ENCODE assay signal across 22 cellular contexts in the genomic region with DNA sequence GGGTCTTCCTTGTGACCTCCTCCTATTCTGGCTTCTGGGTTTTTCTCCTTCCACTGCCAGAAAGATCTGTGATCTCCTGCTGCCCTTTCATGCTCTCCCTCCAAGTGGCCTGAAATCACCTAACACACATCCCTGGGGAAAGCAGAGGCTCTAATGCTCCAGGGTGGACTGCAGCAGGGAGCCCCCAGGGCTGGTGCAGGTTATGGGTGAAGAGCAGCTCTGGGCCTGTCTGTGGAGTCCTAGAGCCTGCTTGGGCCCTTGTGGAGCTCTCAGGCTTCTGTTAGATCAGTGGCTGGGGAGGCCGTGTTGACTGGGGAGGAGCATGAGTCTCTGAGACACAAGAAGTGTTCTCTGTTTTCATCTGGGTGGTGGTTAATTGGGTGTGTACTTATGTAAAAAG. TPM values are rescaled to one million over a fixed set of nuclear protein-coding genes. Genes with fewer than 3 reads are reported as not detected.
DNase-seq lines count a peak whose midpoint lies in the region; ATAC-seq, FAIRE-seq and TF ChIP-seq lines count a peak whose summit lies in the region.
"Had no signal": no experiment of that assay in that cellular context is flagged by ENCODE, and none has a peak within 500 bp of the region (broad histone marks: within the 10 kb centered on the region; RNA-seq: fewer than 3 reads in every experiment).

No MANE protein-coding gene starts in this region.

- 84 to 92% methylated on average over 1 of the region's 1 CpG for WGBS in heart right ventricle, 2 donors
- 79 to 100% methylated on average over 1 of the region's 1 CpG for WGBS in testis, 2 donors

- no peak for FAIRE-seq in H54 (lab: Jason Lieb, UNC)

- H3K4me3 Mint-ChIP-seq in activated T-helper 2 cell treated with anti-CD3 and anti-CD28 coated beads, Interferon-gamma antibody, Interleukin-2, Interleukin-4, amounts not matched to agents 10 μg/mL and 5 μg/mL and 100 μg/mL, durations not matched to agents 14 hours and 24 hours and 36 hours (ENCODE audit: low read depth) = no peak overlapping the region
- H3K4me3 Mint-ChIP-seq in glutamatergic neuron (ENCODE audit: unreplicated experiment) = no peak overlapping the region
- H3K4me3 Mint-ChIP-seq: H9; stimulated activated naive CD8-positive, alpha-beta T cell treated with anti-CD3 and anti-CD28 coated beads, Interleukin-15, Interleukin-2, amounts not matched to agents 100 ng/mL and 50 ng/mL, for 24 hours had no signal

- H3K27ac ChIP-seq in heart right ventricle (peak overlapping the region in 6 of 10 donors; percentile 16 to 67 (median 56)), testis (peak overlapping the region; percentile 18 to 46)
- H3K27ac ChIP-seq: spleen, tibial artery had no signal

- intact Hi-C loops in heart right ventricle (cut with DNase I) = loop anchor here in 4 of 10 donors (5.0 to 10.0 kb wide), 3 partner anchors 243 to 371 kb away; no protein-coding TSS in a partner anchor
- intact Hi-C loops in Right ventricle myocardium inferior (cut with DNase I) = no loop called here
- intact Hi-C loops in activated T-helper 2 cell treated with anti-CD3 and anti-CD28 coated beads, Interferon-gamma antibody, Interleukin-2, Interleukin-4, amounts not matched to agents 10 μg/mL and 5 μg/mL and 100 μg/mL, durations not matched to agents 14 hours and 24 hours and 36 hours (cut with micrococcal nuclease) = no loop called here
- intact Hi-C loops in testis (cut with DNase I; ENCODE audit: low total_unique reads) = loop anchor here (10.0 kb wide), 1 partner anchor 373 kb away; a partner anchor contains a TSS

- H3K36me3 Mint-ChIP-seq in activated T-helper 2 cell treated with anti-CD3 and anti-CD28 coated beads, Interferon-gamma antibody, Interleukin-2, Interleukin-4, amounts not matched to agents 10 μg/mL and 5 μg/mL and 100 μg/mL, durations not matched to agents 14 hours and 24 hours and 36 hours (ENCODE audit: low read depth) = peaks cover 28% of the 10 kb centered on the region
- H3K36me3 Mint-ChIP-seq in glutamatergic neuron (ENCODE audit: unreplicated experiment) = no peaks in the 10 kb centered on the region

- ATAC-seq in heart right ventricle = no peak
- ATAC-seq in Right ventricle myocardium inferior = no peak
- ATAC-seq in GM18498 (IDR thresholded peaks at IDR 0.05; ENCODE audit: unreplicated experiment) = no peak

- no peaks in the 10 kb centered on the region for H3K27me3 Mint-ChIP-seq in activated T-helper 2 cell treated with anti-CD3 and anti-CD28 coated beads, Interferon-gamma antibody, Interleukin-2, Interleukin-4, amounts not matched to agents 10 μg/mL and 5 μg/mL and 100 μg/mL, durations not matched to agents 14 hours and 24 hours and 36 hours (ENCODE audit: low read depth)
- H3K27me3 Mint-ChIP-seq in glutamatergic neuron (ENCODE audit: unreplicated experiment) = no peaks in the 10 kb centered on the region
- H3K27me3 Mint-ChIP-seq: stimulated activated naive CD8-positive, alpha-beta T cell treated with anti-CD3 and anti-CD28 coated beads, Interleukin-15, Interleukin-2, amounts not matched to agents 100 ng/mL and 50 ng/mL, for 24 hours had no signal

- H3K36me3 ChIP-seq in heart right ventricle (peaks cover 0 to 75% (median 43%) of the 10 kb centered on the region in 9 donors), testis (ENCODE audit: low read depth, missing control alignments) (no peaks in the 10 kb centered on the region)

- H3K27me3 ChIP-seq in heart right ventricle = no peaks in the 10 kb centered on the region
- H3K27me3 ChIP-seq in testis = no peaks in the 10 kb centered on the region
- H3K27me3 ChIP-seq: ascending aorta, spleen, tibial artery had no signal

- TF ChIP-seq CTCF in heart right ventricle (IDR thresholded peaks at IDR 0.05) (no peak), glutamatergic neuron (IDR thresholded peaks at IDR 0.05; ENCODE audit: partially characterized antibody, unreplicated experiment) (no peak), testis (IDR thresholded peaks at IDR 0.05) (no peak)

- H3K9me3 Mint-ChIP-seq in activated T-helper 2 cell treated with anti-CD3 and anti-CD28 coated beads, Interferon-gamma antibody, Interleukin-2, Interleukin-4, amounts not matched to agents 10 μg/mL and 5 μg/mL and 100 μg/mL, durations not matched to agents 14 hours and 24 hours and 36 hours = no peaks in the 10 kb centered on the region
- H3K9me3 Mint-ChIP-seq in glutamatergic neuron (ENCODE audit: unreplicated experiment) = peaks cover 2% of the 10 kb centered on the region
- H3K9me3 Mint-ChIP-seq: H9; stimulated activated naive CD8-positive, alpha-beta T cell treated with anti-CD3 and anti-CD28 coated beads, Interleukin-15, Interleukin-2, amounts not matched to agents 100 ng/mL and 50 ng/mL, for 24 hours had no signal

- no peak for TF ChIP-seq POLR2A in testis (IDR thresholded peaks at IDR 0.05)
- no peak for TF ChIP-seq POLR2A in H54 (IDR thresholded peaks at IDR 0.05; ENCODE audit: low read depth, low read length)

- DNase-seq in heart right ventricle (no peak), Right ventricle myocardium inferior (ENCODE audit: missing footprints) (no peak), glutamatergic neuron (no peak), testis (no peak), H54 (ENCODE audit: insufficient read length, low spot score) (no peak)
- DNase-seq in activated T-helper 2 cell treated with anti-CD3 and anti-CD28 coated beads, Interferon-gamma antibody, Interleukin-2, Interleukin-4, amounts not matched to agents 10 μg/mL and 5 μg/mL and 100 μg/mL, durations not matched to agents 14 hours and 24 hours and 36 hours (ENCODE audit: low spot score) = no peak
- DNase-seq: activated CD4-positive, alpha-beta T cell treated with anti-CD3 and anti-CD28 coated beads, Interleukin-2, amount 50 U/mL, for 4 hours; activated naive CD4-positive, alpha-beta T cell treated with Interleukin-2 at 50 U/mL for 16 hours; activated T-cell treated with anti-CD3 and anti-CD28 coated beads for 4 hours; GDM1; H9; NCI-H1092; NCI-H187 treated with DMSO at 0.1 percent for 48 hours; NCI-H748 treated with DMSO at 0.1 percent for 48 hours; OCI-M1; SHP77 treated with DMSO at 0.1 percent for 48 hours; spleen; stimulated activated CD4-positive, alpha-beta T cell treated with anti-CD3 and anti-CD28 coated beads, Interleukin-4, amount 100 ng/mL, for 24 hours; tibial artery had no signal

- no peaks in the 10 kb centered on the region for H3K9me3 ChIP-seq in heart right ventricle
- no peaks in the 10 kb centered on the region for H3K9me3 ChIP-seq in testis
- H3K9me3 ChIP-seq: ascending aorta, spleen, tibial artery had no signal

- H3K4me1 ChIP-seq in heart right ventricle = peaks cover 0 to 55% (median 18%) of the 10 kb centered on the region in 9 donors
- H3K4me1 ChIP-seq in testis = peaks cover 9% of the 10 kb centered on the region

- H3K27ac Mint-ChIP-seq in activated T-helper 2 cell treated with anti-CD3 and anti-CD28 coated beads, Interferon-gamma antibody, Interleukin-2, Interleukin-4, amounts not matched to agents 10 μg/mL and 5 μg/mL and 100 μg/mL, durations not matched to agents 14 hours and 24 hours and 36 hours = peak overlapping the region; percentile 33
- H3K27ac Mint-ChIP-seq in glutamatergic neuron (ENCODE audit: unreplicated experiment) = peak overlapping the region; percentile 36
- H3K27ac Mint-ChIP-seq: H9; stimulated activated naive CD8-positive, alpha-beta T cell treated with anti-CD3 and anti-CD28 coated beads, Interleukin-15, Interleukin-2, amounts not matched to agents 100 ng/mL and 50 ng/mL, for 24 hours had no signal

- H3K4me1 Mint-ChIP-seq in activated T-helper 2 cell treated with anti-CD3 and anti-CD28 coated beads, Interferon-gamma antibody, Interleukin-2, Interleukin-4, amounts not matched to agents 10 μg/mL and 5 μg/mL and 100 μg/mL, durations not matched to agents 14 hours and 24 hours and 36 hours (ENCODE audit: low read depth) = peaks cover 13% of the 10 kb centered on the region
- H3K4me1 Mint-ChIP-seq in glutamatergic neuron (ENCODE audit: low read depth, unreplicated experiment) = peaks cover 18% of the 10 kb centered on the region

- H3K4me3 ChIP-seq in heart right ventricle = no peak overlapping the region
- no peak overlapping the region for H3K4me3 ChIP-seq in testis
- H3K4me3 ChIP-seq: ascending aorta, spleen, tibial artery had no signal

RNA-seq across cellular contexts. Expression of a gene that starts 32.3 kb away (rescaled TPM):
- 10 to 100 TPM; 12.9 to 17.5 (median 15.0) TPM for total RNA-seq in heart right ventricle
- polyA plus RNA-seq in heart right ventricle = 10 to 100 TPM in 1 of 2 donors, 1 to 10 TPM in 1; 9.5 to 10.8 TPM
- 14.9 TPM for total RNA-seq in Right ventricle myocardium inferior
- total RNA-seq in activated T-helper 2 cell treated with anti-CD3 and anti-CD28 coated beads, Interferon-gamma antibody, Interleukin-2, Interleukin-4, amounts not matched to agents 10 μg/mL and 5 μg/mL and 100 μg/mL, durations not matched to agents 14 hours and 24 hours and 36 hours = 28.5 and 32.0 TPM in 2 replicates
- 21.0 TPM for total RNA-seq in glutamatergic neuron (ENCODE audit: unreplicated experiment)
- 10 to 100 TPM; 44.0 to 49.9 TPM for total RNA-seq in testis
- 49.4 TPM for polyA plus RNA-seq in testis (ENCODE audit: insufficient read depth, low read depth, low replicate concordance)
